In genomic region chr6:101666256-101666655, GRCh38 we compare ENCODE assay signal across 11 cellular contexts.
DNase-seq lines count a peak whose midpoint lies in the region; ATAC-seq and TF ChIP-seq lines count a peak whose summit lies in the region.
"Had no signal": no experiment of that assay in that cellular context is flagged by ENCODE, and none has a peak within 500 bp of the region (broad histone marks: within the 10 kb centered on the region; RNA-seq: fewer than 3 reads in every experiment).

No MANE protein-coding gene starts in this region.

- H3K4me1 Mint-ChIP-seq in mesothelial cell of epicardium, result no peaks in the 10 kb centered on the region
- H3K4me1 Mint-ChIP-seq: activated CD4-positive, alpha-beta memory T cell treated with anti-CD3 and anti-CD28 coated beads, Interleukin-2, amount 10 ng/mL, durations not matched to agents 7 days and 5 days had no signal

- DNase-seq in AG09309 (ENCODE audit: low read depth) (peak; percentile 14), HK-2 (ENCODE audit: unreplicated experiment) (peak; percentile 16), SK-MEL-5 (ENCODE audit: low read depth, low spot score) (peak; percentile 67), foreskin melanocyte (peak; percentile 12), mesothelial cell of epicardium (ENCODE audit: low spot score in 2 of 2, unreplicated experiment in 2 of 2) (no peak), SHP77 treated with DMSO at 0.1 percent for 48 hours (lab: John Stamatoyannopoulos, UW) (no peak)
- DNase-seq in activated T-cell treated with anti-CD3 and anti-CD28 coated beads, Interleukin-2, amount 50 U/mL, for 48 hours, result no peak
- DNase-seq: activated CD4-positive, alpha-beta memory T cell treated with anti-CD3 and anti-CD28 coated beads, Interleukin-2, amount 10 ng/mL, durations not matched to agents 7 days and 5 days had no signal

- no peak overlapping the region for H3K27ac Mint-ChIP-seq in mesothelial cell of epicardium
- H3K27ac Mint-ChIP-seq: activated CD4-positive, alpha-beta memory T cell treated with anti-CD3 and anti-CD28 coated beads, Interleukin-2, amount 10 ng/mL, durations not matched to agents 7 days and 5 days; activated naive CD4-positive, alpha-beta T cell treated with anti-CD3 and anti-CD28 coated beads, Interleukin-2, amount 50 U/mL, for 72 hours had no signal

- in situ Hi-C loops in SK-MEL-5 (cut with HindIII; ENCODE audit: low pct_unique_long_range_greater_than_20kb, low sequenced_read_pairs), result no loop called here

- H3K4me3 Mint-ChIP-seq in mesothelial cell of epicardium, result no peak overlapping the region
- H3K4me3 Mint-ChIP-seq: activated CD4-positive, alpha-beta memory T cell treated with anti-CD3 and anti-CD28 coated beads, Interleukin-2, amount 10 ng/mL, durations not matched to agents 7 days and 5 days had no signal

- no peaks in the 10 kb centered on the region for H3K36me3 Mint-ChIP-seq in mesothelial cell of epicardium
- H3K36me3 Mint-ChIP-seq: activated naive CD4-positive, alpha-beta T cell treated with anti-CD3 and anti-CD28 coated beads, Interleukin-2, amount 50 U/mL, for 72 hours had no signal

- peaks cover 5% of the 10 kb centered on the region for H3K9me3 Mint-ChIP-seq in mesothelial cell of epicardium

- ATAC-seq in GM18520 (IDR thresholded peaks at IDR 0.05; ENCODE audit: unreplicated experiment), result no peak
- ATAC-seq: activated naive CD4-positive, alpha-beta T cell treated with anti-CD3 and anti-CD28 coated beads, Interleukin-2, amount 50 U/mL, for 72 hours had no signal

- no peaks in the 10 kb centered on the region for H3K27me3 Mint-ChIP-seq in mesothelial cell of epicardium (ENCODE audit: low read depth)
- H3K27me3 Mint-ChIP-seq: activated CD4-positive, alpha-beta memory T cell treated with anti-CD3 and anti-CD28 coated beads, Interleukin-2, amount 10 ng/mL, durations not matched to agents 7 days and 5 days had no signal

- TF ChIP-seq CTCF in AG09309 (IDR thresholded peaks at IDR 0.05; ENCODE audit: control insufficient read depth, insufficient read depth, low read depth, low read length, missing control alignments) (no peak), mesothelial cell of epicardium (IDR thresholded peaks at IDR 0.05; ENCODE audit: unreplicated experiment) (no peak)

- no peak overlapping the region for H3K4me3 ChIP-seq in AG09309 (ENCODE audit: control insufficient read depth, low read depth, low read length)
- H3K4me3 ChIP-seq: BLaER1 treated with 17β-estradiol and CSF1 and Interleukin-3, amounts not matched to agents 10 nM and 100 nM had no signal

Comparison
In these comparisons a context has a peak if more than half of its experiments do, and no peak if none do; other contexts are left out.
1. DNase-seq: peak in AG09309 (single experiment), HK-2 (single experiment), SK-MEL-5 (single experiment) and foreskin melanocyte (single experiment); none in activated T-cell treated with anti-CD3 and anti-CD28 coated beads, Interleukin-2, amount 50 U/mL, for 48 hours (0 of 2), mesothelial cell of epicardium (0 of 2) and SHP77 treated with DMSO at 0.1 percent for 48 hours (single experiment).